15 cellular contexts compared by ENCODE assay signal in genomic region chr21:42426424-42426823, GRCh38. TPM values are rescaled to one million over a fixed set of nuclear protein-coding genes. Genes with fewer than 3 reads are reported as not detected.
A peak's percentile ranks its signal among the peaks of the same experiment; 100 is the strongest.
DNase-seq lines count a peak whose midpoint lies in the region; ATAC-seq and FAIRE-seq lines count a peak whose summit lies in the region.
"Had no signal": no experiment of that assay in that cellular context is flagged by ENCODE, and none has a peak within 500 bp of the region (broad histone marks: within the 10 kb centered on the region; RNA-seq: fewer than 3 reads in every experiment).

No MANE protein-coding gene starts in this region.

- H3K27ac Mint-ChIP-seq in T-helper 17 cell = peak overlapping the region; percentile 96
- H3K27ac Mint-ChIP-seq: activated B cell treated with CpG ODN at 0.5 μM for 24 hours had no signal

- H3K36me3 Mint-ChIP-seq in T-helper 17 cell (ENCODE audit: low read depth) = peaks cover 7% of the 10 kb centered on the region

- no peaks in the 10 kb centered on the region for H3K4me1 ChIP-seq in SJCRH30
- H3K4me1 ChIP-seq: right atrium auricular region had no signal

- no peak overlapping the region for H3K4me3 ChIP-seq in SJCRH30
- H3K4me3 ChIP-seq: hepatocyte, right atrium auricular region had no signal

- H3K4me3 Mint-ChIP-seq in T-helper 17 cell = peak overlapping the region; percentile 60
- H3K4me3 Mint-ChIP-seq: activated B cell treated with CpG ODN at 0.5 μM for 24 hours had no signal

- FAIRE-seq in islet of Langerhans (lab: Jason Lieb, UNC) = peak; percentile 72

- H3K4me1 Mint-ChIP-seq in T-helper 17 cell = peaks cover 51% of the 10 kb centered on the region

- no peaks in the 10 kb centered on the region for H3K36me3 ChIP-seq in SJCRH30
- H3K36me3 ChIP-seq: right atrium auricular region had no signal

- H3K27me3 ChIP-seq in SJCRH30 = no peaks in the 10 kb centered on the region
- H3K27me3 ChIP-seq: hepatocyte, right atrium auricular region had no signal

- DNase-seq in NCI-H82 (lab: John Stamatoyannopoulos, UW) (peak; percentile 13), NCI-H82 treated with DMSO at 0.1 percent for 48 hours (lab: John Stamatoyannopoulos, UW; ENCODE audit: unreplicated experiment) (no peak), DMS79 treated with DMSO at 0.1 percent for 48 hours (lab: John Stamatoyannopoulos, UW) (peak; percentile 26), T-helper 17 cell (no peak), SJCRH30 (no peak), NCI-H446 treated with DMSO at 0.1 percent for 48 hours (lab: John Stamatoyannopoulos, UW) (no peak)
- DNase-seq: activated B cell treated with CpG ODN at 0.5 μM for 24 hours; central memory CD4-positive, alpha-beta T cell; mesendoderm; NCI-H2081 treated with DMSO at 0.1 percent for 48 hours had no signal

- H3K27ac ChIP-seq in SJCRH30 = no peak overlapping the region
- H3K27ac ChIP-seq: hepatocyte, right atrium auricular region had no signal

- no peaks in the 10 kb centered on the region for H3K9me3 ChIP-seq in T-helper 17 cell (ENCODE audit: control insufficient read depth, low read length, poor library complexity, severe bottlenecking)
- H3K9me3 ChIP-seq in SJCRH30 (replicated peaks) = no peaks in the 10 kb centered on the region
- H3K9me3 ChIP-seq: right atrium auricular region had no signal

- no peak for ATAC-seq in T-helper 17 cell
- no peak for ATAC-seq in HG03457 (IDR thresholded peaks at IDR 0.05; ENCODE audit: unreplicated experiment)

- H3K27me3 Mint-ChIP-seq in T-helper 17 cell = no peaks in the 10 kb centered on the region

RNA-seq across cellular contexts. Expression of gene UBASH3A, which starts 22.7 kb away (rescaled TPM):
- total RNA-seq in T-helper 17 cell = 10 to 100 TPM; 49.5 to 50.3 TPM
- not detected in 2 replicates for total RNA-seq in SJCRH30 (2014; rRNA removed; shearing (Covaris generic))
- total RNA-seq: activated B cell treated with CpG ODN at 0.5 μM for 24 hours, hepatocyte, kidney epithelial cell had no signal

RNA-seq across cellular contexts. Expression of gene TMPRSS3, which starts 30.6 kb away (rescaled TPM):
- total RNA-seq in T-helper 17 cell = 1 to 10 TPM; 2.8 to 4.5 TPM
- total RNA-seq in SJCRH30 (2014; rRNA removed; shearing (Covaris generic)) = not detected in 2 replicates
- total RNA-seq: activated B cell treated with CpG ODN at 0.5 μM for 24 hours had no signal

Comparison
In these comparisons a context has a peak if more than half of its experiments do, and no peak if none do; other contexts are left out.
1. DNase-seq: peak in NCI-H82 (single experiment) and DMS79 treated with DMSO at 0.1 percent for 48 hours (single experiment); none in NCI-H82 treated with DMSO at 0.1 percent for 48 hours (single experiment), T-helper 17 cell (0 of 3), SJCRH30 (0 of 2) and NCI-H446 treated with DMSO at 0.1 percent for 48 hours (single experiment).
2. RNA of gene UBASH3A, which starts 22.7 kb away (total RNA-seq): 49.5 to 50.3 TPM in T-helper 17 cell; not detected in SJCRH30; every median in the first group is over 10 times any median in the second.